Comparison of ENCODE assay signal across 8 cellular contexts in genomic region chr2:195657634-195658540, GRCh38. TPM values are rescaled to one million over a fixed set of nuclear protein-coding genes. Genes with fewer than 3 reads are reported as not detected.
DNase-seq lines count a peak whose midpoint lies in the region; ATAC-seq and TF ChIP-seq lines count a peak whose summit lies in the region.

No MANE protein-coding gene starts in this region.

- peak overlapping the region; percentile 99 to 100 for H3K27ac ChIP-seq in right atrium auricular region
- H3K27ac ChIP-seq in rectal smooth muscle tissue (ENCODE audit: low read depth, low read length) = peak overlapping the region; percentile 97
- H3K27ac ChIP-seq in uterus = peak overlapping the region; percentile 99 to 100

- intact Hi-C loops in uterus (cut with DNase I; ENCODE audit: low total_unique reads) = no loop called here

- peak overlapping the region; percentile 87 to 99 (median 97) for H3K4me3 Mint-ChIP-seq in T-cell

- CTCF ChIA-PET in T-cell (lab: Charles Lee) = interaction anchor here in 1 of 2 donors (0.8 to 3.7 kb wide), 5 partner anchors 26 to 159 kb away, joined by 3 to 47 read pairs (median 5); no protein-coding TSS in a partner anchor

- POLR2A ChIA-PET in T-cell (lab: Charles Lee) = interaction anchor here (0.6 to 2.8 kb wide), 5 partner anchors 27 to 1554 kb away, joined by 3 to 37 read pairs (median 6); no protein-coding TSS in a partner anchor

- H3K9me3 ChIP-seq in ES-I3 (ENCODE audit: control insufficient read depth, insufficient read depth, low read length) (no peaks in the 10 kb centered on the region), Loucy (ENCODE audit: insufficient read depth, low read depth, low read length) (no peaks in the 10 kb centered on the region), right atrium auricular region (no peaks in the 10 kb centered on the region), uterus (no peaks in the 10 kb centered on the region)

- TF ChIP-seq POLR2A in uterus (IDR thresholded peaks at IDR 0.05) = peak; percentile 11 to 45

- H3K36me3 ChIP-seq in ES-I3 (ENCODE audit: insufficient read depth, low read length) (no peaks in the 10 kb centered on the region), Loucy (ENCODE audit: insufficient read depth, low read length) (no peaks in the 10 kb centered on the region), right atrium auricular region (no peaks in the 10 kb centered on the region), rectal smooth muscle tissue (ENCODE audit: control insufficient read depth, insufficient read depth, low read length) (no peaks in the 10 kb centered on the region), uterus (no peaks in the 10 kb centered on the region)

- no peaks in the 10 kb centered on the region for H3K9me2 ChIP-seq in Loucy (replicated peaks; ENCODE audit: low read depth, low read length)

- peak overlapping the region; percentile 99 to 100 for H3K27ac Mint-ChIP-seq in T-cell

- peaks cover 32 to 57% (median 36%) of the 10 kb centered on the region in 3 donors for H3K4me1 Mint-ChIP-seq in T-cell

- H3K9me3 Mint-ChIP-seq in T-cell = no peaks in the 10 kb centered on the region

- TF ChIP-seq CTCF in Loucy (conservative IDR thresholded peaks at IDR 0.05; ENCODE audit: low read length) = no peak
- no peak for TF ChIP-seq CTCF in right atrium auricular region (IDR thresholded peaks at IDR 0.05)
- no peak for TF ChIP-seq CTCF in uterus (IDR thresholded peaks at IDR 0.05)

- H3K27me3 ChIP-seq in Loucy (ENCODE audit: insufficient read depth, low read length, poor library complexity, severe bottlenecking) = no peaks in the 10 kb centered on the region
- H3K27me3 ChIP-seq in right atrium auricular region = no peaks in the 10 kb centered on the region
- no peaks in the 10 kb centered on the region for H3K27me3 ChIP-seq in rectal smooth muscle tissue (ENCODE audit: control insufficient read depth, insufficient read depth, low read length)
- no peaks in the 10 kb centered on the region for H3K27me3 ChIP-seq in uterus

- H3F3A ChIP-seq in Loucy (ENCODE audit: low read depth) = 0 out of 2 replicates have a peak, but pooled peaks cover 3% of the 10 kb centered on the region

- H3K4me1 ChIP-seq in ES-I3 (ENCODE audit: insufficient read depth, low read length) (peaks cover 7% of the 10 kb centered on the region), Loucy (ENCODE audit: insufficient read depth, low read length, poor library complexity, severe bottlenecking) (peaks cover 27% of the 10 kb centered on the region), right atrium auricular region (peaks cover 0 to 29% of the 10 kb centered on the region in 2 donors), rectal smooth muscle tissue (ENCODE audit: control insufficient read depth, insufficient read depth, low read length) (no peaks in the 10 kb centered on the region), uterus (no peaks in the 10 kb centered on the region)

- peaks cover 19% of the 10 kb centered on the region for H3K36me3 Mint-ChIP-seq in T-cell

- H3K27me3 Mint-ChIP-seq in T-cell = peaks cover 0 to 4% of the 10 kb centered on the region in 2 donors

- H3K4me3 ChIP-seq in Loucy (ENCODE audit: low read length, poor library complexity, severe bottlenecking) (peak overlapping the region; percentile 77), right atrium auricular region (peak overlapping the region; percentile 85 to 99), rectal smooth muscle tissue (ENCODE audit: low read length) (peak overlapping the region; percentile 95), uterus (peak overlapping the region; percentile 85 to 86)

- DNase-seq in GOT3 (lab: John Stamatoyannopoulos, UW) (peak; percentile 4), T-cell (peak; percentile 53 to 82 (median 70)), amniotic epithelial cell (ENCODE audit: low read depth) (peak; percentile 89), right atrium auricular region (ENCODE audit: low spot score) (peak; percentile 77), uterus (peak; percentile 49 to 67)

- H2AFZ ChIP-seq in Loucy (ENCODE audit: low read length) = peak overlapping the region; percentile 62

- peaks cover 56% of the 10 kb centered on the region for H3K79me2 ChIP-seq in Loucy (ENCODE audit: insufficient read depth, low read length)

- peak overlapping the region; percentile 86 for H3K4me2 ChIP-seq in Loucy (ENCODE audit: low read depth, low read length, poor library complexity, severe bottlenecking)

- peak; percentile 17 to 47 (median 42) for ATAC-seq in T-cell (replicated peaks in 1 of 4)

- H4K20me1 ChIP-seq in Loucy (ENCODE audit: insufficient read depth, low read length, poor library complexity, severe bottlenecking) = peaks cover 12% of the 10 kb centered on the region

- H3K9ac ChIP-seq in ES-I3 (ENCODE audit: low read depth, low read length) = peak overlapping the region; percentile 97
- peak overlapping the region; percentile 99 for H3K9ac ChIP-seq in Loucy (ENCODE audit: low read depth, low read length, poor library complexity, severe bottlenecking)
- peak overlapping the region; percentile 97 for H3K9ac ChIP-seq in rectal smooth muscle tissue (ENCODE audit: low read length)

RNA-seq across cellular contexts. Expression of gene SLC39A10, which starts 0.9 kb away (rescaled TPM):
- total RNA-seq in T-cell (10 to 100 TPM; 49.8 to 81.7 (median 79.5) TPM), right atrium auricular region (10 to 100 TPM in 1 of 2 donors, 1 to 10 TPM in 1; 8.5 to 12.3 TPM), uterus (10 to 100 TPM; 13.1 to 93.5 (median 31.4) TPM)

Comparison
In these comparisons a context has a peak if more than half of its experiments do, and no peak if none do; other contexts are left out.
1. Peak in every context shown above with its lines: DNase-seq, ATAC-seq, H3K4me3 ChIP-seq and H3K27ac ChIP-seq.
2. DNase-seq: peak in every context shown above with its lines; median percentile 89 in amniotic epithelial cell; 77 in right atrium auricular region; 70 in T-cell; 58 in uterus; 4 in GOT3.